ENCODE assay signal across 26 cellular contexts in genomic region chr17:31152271-31152670, GRCh38.
"Had no signal": no experiment of that assay in that cellular context is flagged by ENCODE, and none has a peak within 500 bp of the region (broad histone marks: within the 10 kb centered on the region; RNA-seq: fewer than 3 reads in every experiment).

No MANE protein-coding gene starts in this region.

- H3K36me3 ChIP-seq: vagina had no signal

- H3K27ac ChIP-seq: dorsolateral prefrontal cortex, epithelial cell of prostate, heart right ventricle, lower lobe of right lung, psoas muscle, sigmoid colon, stomach, thyroid gland, vagina had no signal

- ATAC-seq: esophagus mucosa; heart right ventricle; left ventricle myocardium superior; lower lobe of right lung; naive thymus-derived CD8-positive, alpha-beta T cell; psoas muscle; right cardiac atrium; stimulated activated effector memory CD8-positive, alpha-beta T cell treated with anti-CD3 and anti-CD28 coated beads, Interleukin-12 subunit alpha, Interleukin-12 subunit beta, amount 100 ng/mL, for 72 hours had no signal

- H3K4me3 ChIP-seq: dorsolateral prefrontal cortex, heart right ventricle, lower lobe of right lung, psoas muscle, sigmoid colon, stomach, thyroid gland, vagina had no signal

- H3K4me1 ChIP-seq: lower lobe of right lung, psoas muscle, sigmoid colon, vagina had no signal

- H3K27me3 ChIP-seq: dorsolateral prefrontal cortex, heart right ventricle, sigmoid colon, stomach, thyroid gland, vagina had no signal

- H3K9me3 ChIP-seq: sigmoid colon, stomach, thyroid gland, vagina had no signal

- DNase-seq: dorsolateral prefrontal cortex; effector CD4-positive, alpha-beta T cell; foreskin fibroblast; glutamatergic neuron; heart right ventricle; hippocampal formation; islet precursor cell; left ventricle myocardium superior; lower lobe of right lung; naive thymus-derived CD8-positive, alpha-beta T cell; nephron progenitor cell; nucleus accumbens; posterior cingulate gyrus; psoas muscle; right cardiac atrium; sigmoid colon; stimulated activated CD4-positive, alpha-beta T cell treated with anti-CD3 and anti-CD28 coated beads, Interleukin-2, amount 100 ng/mL, for 24 hours; stimulated activated CD4-positive, alpha-beta T cell treated with anti-CD3 and anti-CD28 coated beads, Interleukin-4, amount 100 ng/mL, for 24 hours; stimulated activated naive CD4-positive, alpha-beta T cell treated with Interleukin-2 at 50 U/mL for 16 hours; stomach; thyroid gland; trophoblast cell had no signal
